Comparison of ENCODE assay signal across 23 cellular contexts in genomic region chr11:83545911-83546310, GRCh38.
"Had no signal": no experiment of that assay in that cellular context is flagged by ENCODE, and none has a peak within 500 bp of the region (broad histone marks: within the 10 kb centered on the region; RNA-seq: fewer than 3 reads in every experiment).

No MANE protein-coding gene starts in this region.

- H3K27me3 ChIP-seq: heart left ventricle, stomach had no signal

- H3K27ac ChIP-seq: coronary artery, heart left ventricle, left ventricle myocardium inferior, stomach had no signal

- H3K27ac Mint-ChIP-seq: activated CD4-positive, alpha-beta T cell treated with anti-CD3 and anti-CD28 coated beads, Interleukin-2, amount 10 ng/mL, durations not matched to agents 7 days and 5 days; activated CD8-positive, alpha-beta T cell treated with anti-CD3 and anti-CD28 coated beads, Interleukin-2, amount 10 ng/mL, durations not matched to agents 7 days and 5 days; activated naive CD4-positive, alpha-beta T cell treated with anti-CD3 and anti-CD28 coated beads for 36 hours; activated naive CD8-positive, alpha-beta T cell treated with anti-CD3 and anti-CD28 coated beads, Interleukin-2, amount 50 U/mL, for 24 hours; stimulated activated effector memory CD8-positive, alpha-beta T cell treated with anti-CD3 and anti-CD28 coated beads, Interleukin-12 subunit alpha, Interleukin-12 subunit beta, amount 100 ng/mL, for 72 hours; type B pancreatic cell had no signal

- H3K4me2 ChIP-seq: smooth muscle cell had no signal

- DNase-seq: activated CD4-positive, alpha-beta T cell treated with anti-CD3 and anti-CD28 coated beads, Interleukin-2, amount 10 ng/mL, durations not matched to agents 7 days and 5 days; activated CD8-positive, alpha-beta memory T cell treated with anti-CD3 and anti-CD28 coated beads, Interleukin-2, amount 50 U/mL, for 4 hours; activated CD8-positive, alpha-beta T cell treated with anti-CD3 and anti-CD28 coated beads, Interleukin-2, amount 10 ng/mL, durations not matched to agents 7 days and 5 days; activated naive CD4-positive, alpha-beta T cell treated with anti-CD3 and anti-CD28 coated beads for 36 hours; activated naive CD8-positive, alpha-beta T cell treated with anti-CD3 and anti-CD28 coated beads, Interleukin-2, amount 50 U/mL, for 24 hours; activated T-cell treated with anti-CD3 and anti-CD28 coated beads, Interleukin-2, amount 50 U/mL, for 4 hours; aorta; erythroblast; heart left ventricle; kidney glomerular epithelial cell; left ventricle myocardium inferior; mammary epithelial cell; mucosa of descending colon; naive B cell; stimulated activated CD4-positive, alpha-beta T cell treated with anti-CD3 and anti-CD28 coated beads, Interleukin-4, amount 100 ng/mL, for 24 hours; stomach; T-helper 1 cell; T1000 had no signal

- H3K4me1 Mint-ChIP-seq: activated CD4-positive, alpha-beta T cell treated with anti-CD3 and anti-CD28 coated beads, Interleukin-2, amount 10 ng/mL, durations not matched to agents 7 days and 5 days; central memory CD8-positive, alpha-beta T cell; naive B cell; stimulated activated effector memory CD8-positive, alpha-beta T cell treated with anti-CD3 and anti-CD28 coated beads, Interleukin-12 subunit alpha, Interleukin-12 subunit beta, amount 100 ng/mL, for 72 hours had no signal

- H3K36me3 ChIP-seq: heart left ventricle, left ventricle myocardium inferior, stomach had no signal

- H3K9me3 Mint-ChIP-seq: activated CD4-positive, alpha-beta T cell treated with anti-CD3 and anti-CD28 coated beads, Interleukin-2, amount 10 ng/mL, durations not matched to agents 7 days and 5 days; activated naive CD4-positive, alpha-beta T cell treated with anti-CD3 and anti-CD28 coated beads for 36 hours; activated naive CD8-positive, alpha-beta T cell treated with anti-CD3 and anti-CD28 coated beads, Interleukin-2, amount 50 U/mL, for 24 hours; activated T-cell treated with anti-CD3 and anti-CD28 coated beads, Interleukin-2, amount 50 U/mL, for 4 hours; stimulated activated effector memory CD8-positive, alpha-beta T cell treated with anti-CD3 and anti-CD28 coated beads, Interleukin-12 subunit alpha, Interleukin-12 subunit beta, amount 100 ng/mL, for 72 hours; type B pancreatic cell had no signal

- H3K27me3 Mint-ChIP-seq: central memory CD8-positive, alpha-beta T cell had no signal

- H3K9me3 ChIP-seq: heart left ventricle, left ventricle myocardium inferior, mucosa of descending colon, stomach had no signal

- H3K4me3 ChIP-seq: coronary artery, heart left ventricle, left ventricle myocardium inferior, mucosa of descending colon, smooth muscle cell, stomach had no signal

- H3K36me3 Mint-ChIP-seq: naive B cell; stimulated activated effector memory CD8-positive, alpha-beta T cell treated with anti-CD3 and anti-CD28 coated beads, Interleukin-12 subunit alpha, Interleukin-12 subunit beta, amount 100 ng/mL, for 72 hours; type B pancreatic cell had no signal

- H3K4me3 Mint-ChIP-seq: activated CD4-positive, alpha-beta T cell treated with anti-CD3 and anti-CD28 coated beads, Interleukin-2, amount 10 ng/mL, durations not matched to agents 7 days and 5 days; activated CD8-positive, alpha-beta T cell treated with anti-CD3 and anti-CD28 coated beads, Interleukin-2, amount 10 ng/mL, durations not matched to agents 7 days and 5 days; activated naive CD4-positive, alpha-beta T cell treated with anti-CD3 and anti-CD28 coated beads for 36 hours; activated naive CD8-positive, alpha-beta T cell treated with anti-CD3 and anti-CD28 coated beads, Interleukin-2, amount 50 U/mL, for 24 hours; activated T-cell treated with anti-CD3 and anti-CD28 coated beads, Interleukin-2, amount 50 U/mL, for 4 hours; central memory CD8-positive, alpha-beta T cell; naive B cell; stimulated activated effector memory CD8-positive, alpha-beta T cell treated with anti-CD3 and anti-CD28 coated beads, Interleukin-12 subunit alpha, Interleukin-12 subunit beta, amount 100 ng/mL, for 72 hours; type B pancreatic cell had no signal
